Comparison of ENCODE assay signal across 29 cellular contexts in genomic region chr4:119971763-119972162, GRCh38.
"Had no signal": no experiment of that assay in that cellular context is flagged by ENCODE, and none has a peak within 500 bp of the region (broad histone marks: within the 10 kb centered on the region; RNA-seq: fewer than 3 reads in every experiment).

No MANE protein-coding gene starts in this region.

- H3K27ac Mint-ChIP-seq: activated B cell treated with CpG ODN at 0.5 μM for 24 hours; activated CD8-positive, alpha-beta T cell treated with anti-CD3 and anti-CD28 coated beads for 36 hours; activated naive CD4-positive, alpha-beta T cell treated with anti-CD3 and anti-CD28 coated beads for 36 hours; activated naive CD4-positive, alpha-beta T cell treated with anti-CD3 and anti-CD28 coated beads, Interleukin-2, amount 50 U/mL, for 24 hours; activated naive CD8-positive, alpha-beta T cell treated with anti-CD3 and anti-CD28 coated beads for 36 hours; activated T-helper 17 cell treated with anti-CD3 and anti-CD28 coated beads, Interleukin-2, amount 50 U/mL, for 72 hours; brain; T-helper 17 cell; T-helper 2 cell treated with Interferon-gamma antibody and Interleukin-4, amounts not matched to agents 5 μg/mL and 100 μg/mL, for 36 hours had no signal

- H3K9me3 ChIP-seq: ascending aorta, breast epithelium, colonic mucosa had no signal

- H3K36me3 Mint-ChIP-seq: activated naive CD4-positive, alpha-beta T cell treated with anti-CD3 and anti-CD28 coated beads, Interleukin-2, amount 50 U/mL, for 24 hours; activated naive CD8-positive, alpha-beta T cell treated with anti-CD3 and anti-CD28 coated beads for 36 hours; brain had no signal

- H3K27ac ChIP-seq: ascending aorta, breast epithelium, cardiac muscle cell, colonic mucosa, WERI-Rb-1 had no signal

- H3K4me3 Mint-ChIP-seq: activated B cell treated with CpG ODN at 0.5 μM for 24 hours; activated CD8-positive, alpha-beta T cell treated with anti-CD3 and anti-CD28 coated beads for 36 hours; activated naive CD4-positive, alpha-beta T cell treated with anti-CD3 and anti-CD28 coated beads for 36 hours; activated naive CD4-positive, alpha-beta T cell treated with anti-CD3 and anti-CD28 coated beads, Interleukin-2, amount 50 U/mL, for 24 hours; activated naive CD8-positive, alpha-beta T cell treated with anti-CD3 and anti-CD28 coated beads for 36 hours; activated T-cell treated with anti-CD3 and anti-CD28 coated beads, Interleukin-2, amount 50 U/mL, for 4 hours; activated T-helper 17 cell treated with anti-CD3 and anti-CD28 coated beads, Interleukin-2, amount 50 U/mL, for 72 hours; brain; T-helper 17 cell; T-helper 2 cell treated with Interferon-gamma antibody and Interleukin-4, amounts not matched to agents 5 μg/mL and 100 μg/mL, for 36 hours had no signal

- H3K36me3 ChIP-seq: ascending aorta, breast epithelium, cardiac muscle cell, colonic mucosa, WERI-Rb-1 had no signal

- H3K4me3 ChIP-seq: ascending aorta, breast epithelium, cardiac muscle cell, colonic mucosa had no signal

- ATAC-seq: activated CD4-positive, CD25-positive, alpha-beta regulatory T cell treated with anti-CD3 and anti-CD28 coated beads, Interleukin-2, amount 50 U/mL, for 24 hours; activated CD8-positive, alpha-beta T cell treated with anti-CD3 and anti-CD28 coated beads for 36 hours; activated T-cell treated with anti-CD3 and anti-CD28 coated beads, Interleukin-2, amount 50 U/mL, for 4 hours; activated T-helper 17 cell treated with anti-CD3 and anti-CD28 coated beads, Interleukin-2, amount 50 U/mL, for 72 hours; esophagus mucosa; T-helper 17 cell had no signal

- DNase-seq: activated B cell treated with CpG ODN at 0.5 μM for 24 hours; activated CD4-positive, alpha-beta T cell treated with anti-CD3 and anti-CD28 coated beads for 48 hours; activated CD4-positive, alpha-beta T cell treated with anti-CD3 and anti-CD28 coated beads, Interleukin-2, amount 50 U/mL, for 1 hour; activated CD4-positive, alpha-beta T cell treated with anti-CD3 and anti-CD28 coated beads, Interleukin-2, amount 50 U/mL, for 48 hours; activated CD8-positive, alpha-beta memory T cell treated with anti-CD3 and anti-CD28 coated beads for 24 hours; activated CD8-positive, alpha-beta T cell treated with anti-CD3 and anti-CD28 coated beads for 36 hours; activated effector memory CD4-positive, alpha-beta T cell treated with Interleukin-2 at 50 U/mL for 16 hours; activated naive CD4-positive, alpha-beta T cell treated with anti-CD3 and anti-CD28 coated beads for 36 hours; activated naive CD8-positive, alpha-beta T cell treated with anti-CD3 and anti-CD28 coated beads for 36 hours; activated T-cell treated with anti-CD3 and anti-CD28 coated beads, Interleukin-2, amount 50 U/mL, for 4 hours; central memory CD4-positive, alpha-beta T cell; cerebellar nuclear complex; colonic mucosa; effector CD8-positive, alpha-beta T cell; foreskin melanocyte; head of caudate nucleus; T-helper 1 cell; T-helper 17 cell; T1000; WERI-Rb-1 had no signal

- H3K4me1 Mint-ChIP-seq: activated B cell treated with CpG ODN at 0.5 μM for 24 hours; activated naive CD4-positive, alpha-beta T cell treated with anti-CD3 and anti-CD28 coated beads, Interleukin-2, amount 50 U/mL, for 24 hours; activated naive CD8-positive, alpha-beta T cell treated with anti-CD3 and anti-CD28 coated beads for 36 hours; activated T-helper 17 cell treated with anti-CD3 and anti-CD28 coated beads, Interleukin-2, amount 50 U/mL, for 72 hours; T-helper 17 cell had no signal

- H3K4me1 ChIP-seq: ascending aorta, breast epithelium, colonic mucosa had no signal

- H3K27me3 ChIP-seq: ascending aorta, breast epithelium, cardiac muscle cell, colonic mucosa had no signal

- H3K9me3 Mint-ChIP-seq: activated B cell treated with CpG ODN at 0.5 μM for 24 hours; activated CD8-positive, alpha-beta T cell treated with anti-CD3 and anti-CD28 coated beads for 36 hours; activated naive CD4-positive, alpha-beta T cell treated with anti-CD3 and anti-CD28 coated beads for 36 hours; activated naive CD4-positive, alpha-beta T cell treated with anti-CD3 and anti-CD28 coated beads, Interleukin-2, amount 50 U/mL, for 24 hours; activated naive CD8-positive, alpha-beta T cell treated with anti-CD3 and anti-CD28 coated beads for 36 hours; activated T-cell treated with anti-CD3 and anti-CD28 coated beads, Interleukin-2, amount 50 U/mL, for 4 hours; activated T-helper 17 cell treated with anti-CD3 and anti-CD28 coated beads, Interleukin-2, amount 50 U/mL, for 72 hours; T-helper 2 cell treated with Interferon-gamma antibody and Interleukin-4, amounts not matched to agents 5 μg/mL and 100 μg/mL, for 36 hours had no signal
